ENCODE assay signal across 9 cellular contexts in the genomic region with DNA sequence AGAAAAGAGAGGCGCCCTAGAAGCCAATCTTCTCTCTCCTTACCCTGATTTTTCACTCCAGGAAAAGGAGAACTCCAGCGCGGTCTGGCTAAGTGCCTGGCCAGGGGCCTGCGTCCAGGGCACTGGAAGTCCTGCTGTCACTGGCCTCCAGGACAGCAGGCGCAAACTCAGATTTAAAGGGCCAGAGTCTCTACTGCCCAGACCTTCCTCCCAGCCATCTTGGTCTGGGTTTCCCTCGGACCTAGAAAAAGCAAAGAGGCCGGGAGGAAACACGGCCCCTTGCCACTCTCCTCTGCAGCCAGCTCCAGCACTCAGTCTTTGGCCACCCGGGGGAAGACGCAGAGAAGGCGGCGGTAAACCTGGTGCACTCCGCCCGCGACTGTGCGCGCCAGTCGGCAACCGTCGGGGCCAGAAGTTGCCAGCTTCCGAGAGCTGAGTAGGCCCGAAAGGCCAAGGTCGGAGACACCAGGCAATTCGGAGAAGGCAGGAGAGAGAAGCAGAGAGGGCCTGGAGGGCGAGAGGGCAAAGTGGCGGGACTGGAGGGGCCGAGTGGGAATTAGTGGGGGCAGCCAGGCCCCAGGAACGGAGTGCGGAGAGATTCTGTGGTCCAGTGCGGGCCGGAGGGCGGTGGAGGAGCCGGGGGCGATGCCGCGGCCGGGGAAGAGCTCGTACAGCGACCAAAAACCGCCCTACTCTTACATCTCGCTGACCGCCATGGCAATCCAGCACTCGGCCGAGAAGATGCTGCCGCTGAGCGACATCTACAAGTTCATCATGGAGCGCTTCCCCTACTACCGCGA. TPM values are rescaled to one million over a fixed set of nuclear protein-coding genes. Genes with fewer than 3 reads are reported as not detected.
A peak's percentile ranks its signal among the peaks of the same experiment; 100 is the strongest.
DNase-seq lines count a peak whose midpoint lies in the region; ATAC-seq, FAIRE-seq and TF ChIP-seq lines count a peak whose summit lies in the region.
"Had no signal": no experiment of that assay in that cellular context is flagged by ENCODE, and none has a peak within 500 bp of the region (broad histone marks: within the 10 kb centered on the region; RNA-seq: fewer than 3 reads in every experiment).

A gene (plus strand): TSS at position 646 of the 800 bp plus-strand sequence. CDS start 0 bp downstream, at position 646.

- H3K27ac Mint-ChIP-seq in CD4-positive, alpha-beta T cell = no peak within 1 kb of the TSS

- H3K9me3 ChIP-seq in CD4-positive, alpha-beta T cell (ENCODE audit: control insufficient read depth, low read length) = no peaks in the 10 kb centered on the region
- H3K9me3 ChIP-seq in neuron (ENCODE audit: low read length) = no peaks in the 10 kb centered on the region

- no peaks in the 10 kb centered on the region for H3K36me3 Mint-ChIP-seq in CD4-positive, alpha-beta T cell (ENCODE audit: low read depth)

- peaks cover 15% of the 10 kb centered on the region for H3K4me1 ChIP-seq in neuron (ENCODE audit: insufficient read depth, low read length)

- TF ChIP-seq CTCF in CD4-positive, alpha-beta T cell (IDR thresholded peaks at IDR 0.05) = no peak
- TF ChIP-seq CTCF in dorsolateral prefrontal cortex (IDR thresholded peaks at IDR 0.05 in 54 of 56, conservative IDR thresholded peaks at IDR 0.05 in 2 of 56; ENCODE audit: low read depth in 1 of 56, partially characterized antibody in 56 of 56) = no peak

- H3K27me3 ChIP-seq in CD4-positive, alpha-beta T cell (ENCODE audit: control insufficient read depth, insufficient read depth, low read length) = peaks cover 95% of the 10 kb centered on the region
- H3K27me3 ChIP-seq in dorsolateral prefrontal cortex = peaks cover 42 to 100% (median 96%) of the 10 kb centered on the region in 45 donors
- peaks cover 96% of the 10 kb centered on the region for H3K27me3 ChIP-seq in neuron (ENCODE audit: insufficient read depth, low read length)

- H2AFZ ChIP-seq in neuron (ENCODE audit: low read depth, low read length) = peak within 1 kb of the TSS; percentile 90

- no peaks in the 10 kb centered on the region for H3K9me3 Mint-ChIP-seq in CD4-positive, alpha-beta T cell

- no peak for ATAC-seq in CD4-positive, alpha-beta T cell (ENCODE audit: poor library complexity)
- ATAC-seq in HG02852 (IDR thresholded peaks at IDR 0.05; ENCODE audit: unreplicated experiment) (no peak), HG03521 (IDR thresholded peaks at IDR 0.05; ENCODE audit: unreplicated experiment) (no peak)

- no peaks in the 10 kb centered on the region for H3K36me3 ChIP-seq in neuron (ENCODE audit: insufficient read depth, low read length)

- peaks cover 84% of the 10 kb centered on the region for H3K27me3 Mint-ChIP-seq in CD4-positive, alpha-beta T cell

- no peak for TF ChIP-seq POLR2A in H54 (IDR thresholded peaks at IDR 0.05; ENCODE audit: low read depth, low read length)

- H3K4me1 Mint-ChIP-seq in CD4-positive, alpha-beta T cell (ENCODE audit: low read depth) = peaks cover 27% of the 10 kb centered on the region

- H3K27ac ChIP-seq in CD4-positive, alpha-beta T cell (ENCODE audit: low read depth, low read length) = no peak within 1 kb of the TSS
- no peak within 1 kb of the TSS for H3K27ac ChIP-seq in dorsolateral prefrontal cortex

- no peak for DNase-seq in CD4-positive, alpha-beta T cell
- DNase-seq in HEK293T (ENCODE audit: extremely low spot score) (peak; percentile 25), dorsolateral prefrontal cortex (no peak), NCI-H1436 treated with DMSO at 0.1 percent for 48 hours (lab: John Stamatoyannopoulos, UW) (no peak), H54 (ENCODE audit: insufficient read length, low spot score) (no peak)
- DNase-seq: GDM1 had no signal

- FAIRE-seq in H54 (lab: Jason Lieb, UNC) = no peak

- CTCF ChIA-PET in CD4-positive, alpha-beta T cell (lab: Charles Lee) = no interaction called here
- CTCF ChIA-PET in HEK293T (lab: Yijun Ruan, JAX) = no interaction called here

- H3K4me3 ChIP-seq in dorsolateral prefrontal cortex (peak within 1 kb of the TSS in 31 of 59 donors; percentile 8 to 52 (median 28)), neuron (ENCODE audit: low read length) (peak within 1 kb of the TSS; percentile 26)

- intact Hi-C loops in CD4-positive, alpha-beta T cell (cut with DNase I, micrococcal nuclease) = loop anchor here in 1 of 2 experiments (10.0 kb wide), 1 partner anchor 574 kb away; no protein-coding TSS in a partner anchor
- intact Hi-C loops in dorsolateral prefrontal cortex (cut with DNase I) = no loop called here

- POLR2A ChIA-PET in CD4-positive, alpha-beta T cell (lab: Charles Lee) = no interaction called here
- POLR2A ChIA-PET in HEK293T (lab: Yijun Ruan, JAX) = no interaction called here

- H3K4me3 Mint-ChIP-seq in CD4-positive, alpha-beta T cell = peak within 1 kb of the TSS; percentile 12

TF ChIP-seq in HEK293T, 16 proteins besides CTCF, POLR2A, EP300 and RAD21:
- no peak for TF ChIP-seq ZNF384 (IDR thresholded peaks at IDR 0.05)
- no peak for TF ChIP-seq FOXM1 (IDR thresholded peaks at IDR 0.05; ENCODE audit: borderline replicate concordance)
- TF ChIP-seq HDGF (IDR thresholded peaks at IDR 0.05; ENCODE audit: borderline replicate concordance) = no peak
- no peak for TF ChIP-seq ELF4 (IDR thresholded peaks at IDR 0.05)
- TF ChIP-seq, protein P1, sequence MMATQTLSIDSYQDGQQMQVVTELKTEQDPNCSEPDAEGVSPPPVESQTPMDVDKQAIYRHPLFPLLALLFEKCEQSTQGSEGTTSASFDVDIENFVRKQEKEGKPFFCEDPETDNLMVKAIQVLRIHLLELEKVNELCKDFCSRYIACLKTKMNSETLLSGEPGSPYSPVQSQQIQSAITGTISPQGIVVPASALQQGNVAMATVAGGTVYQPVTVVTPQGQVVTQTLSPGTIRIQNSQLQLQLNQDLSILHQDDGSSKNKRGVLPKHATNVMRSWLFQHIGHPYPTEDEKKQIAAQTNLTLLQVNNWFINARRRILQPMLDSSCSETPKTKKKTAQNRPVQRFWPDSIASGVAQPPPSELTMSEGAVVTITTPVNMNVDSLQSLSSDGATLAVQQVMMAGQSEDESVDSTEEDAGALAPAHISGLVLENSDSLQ (IDR thresholded peaks at IDR 0.05) = no peak

RNA-seq across cellular contexts. Expression of the gene that starts here (rescaled TPM):
- total RNA-seq in CD4-positive, alpha-beta T cell = not detected
- total RNA-seq in dorsolateral prefrontal cortex = under 1 TPM in 2 of 120 experiments, not detected in 118; 0.30 to 0.47 TPM
